Comparison of ENCODE assay signal across 21 cellular contexts in genomic region chr11:14322510-14322909, GRCh38. TPM values are rescaled to one million over a fixed set of nuclear protein-coding genes. Genes with fewer than 3 reads are reported as not detected.
A peak's percentile ranks its signal among the peaks of the same experiment; 100 is the strongest.
DNase-seq lines count a peak whose midpoint lies in the region; ATAC-seq, FAIRE-seq and TF ChIP-seq lines count a peak whose summit lies in the region.
"Had no signal": no experiment of that assay in that cellular context is flagged by ENCODE, and none has a peak within 500 bp of the region (broad histone marks: within the 10 kb centered on the region; RNA-seq: fewer than 3 reads in every experiment).

No MANE protein-coding gene starts in this region.

- H3K36me3 ChIP-seq in endothelial cell of umbilical vein (ENCODE audit: control insufficient read depth in 2 of 2, extremely low read depth in 1 of 2, insufficient read depth in 2 of 2, low read length in 2 of 2) = no peaks in the 10 kb centered on the region
- no peaks in the 10 kb centered on the region for H3K36me3 ChIP-seq in adrenal gland (replicated peaks in 1 of 2)

- BruUV-seq in endothelial cell of umbilical vein (replicated peaks; lab: Mats Ljungman, UMichigan) = no TSS peak

- TF ChIP-seq CTCF in endothelial cell of umbilical vein (IDR thresholded peaks at IDR 0.05; ENCODE audit: extremely low read depth in 1 of 2, insufficient read depth in 1 of 2, low read depth in 1 of 2, low read length in 2 of 2) = no peak
- no peak for TF ChIP-seq CTCF in adrenal gland (IDR thresholded peaks at IDR 0.05)
- TF ChIP-seq CTCF in foreskin fibroblast (IDR thresholded peaks at IDR 0.05; ENCODE audit: low read depth, low read length) = no peak

- H3K4me1 Mint-ChIP-seq in activated CD8-positive, alpha-beta memory T cell treated with anti-CD3 and anti-CD28 coated beads, Interleukin-2, amount 10 ng/mL, durations not matched to agents 7 days and 5 days = peaks cover 71% of the 10 kb centered on the region
- peaks cover 40% of the 10 kb centered on the region for H3K4me1 Mint-ChIP-seq in T-helper 17 cell
- peaks cover 61% of the 10 kb centered on the region for H3K4me1 Mint-ChIP-seq in stimulated activated effector memory CD8-positive, alpha-beta T cell treated with anti-CD3 and anti-CD28 coated beads, Interleukin-12 subunit alpha, Interleukin-12 subunit beta, amount 100 ng/mL, for 72 hours
- H3K4me1 Mint-ChIP-seq: CD14-positive monocyte had no signal

- H3K9me3 Mint-ChIP-seq in activated CD8-positive, alpha-beta memory T cell treated with anti-CD3 and anti-CD28 coated beads, Interleukin-2, amount 10 ng/mL, durations not matched to agents 7 days and 5 days (ENCODE audit: low read depth) = no peaks in the 10 kb centered on the region
- no peaks in the 10 kb centered on the region for H3K9me3 Mint-ChIP-seq in stimulated activated effector memory CD8-positive, alpha-beta T cell treated with anti-CD3 and anti-CD28 coated beads, Interleukin-12 subunit alpha, Interleukin-12 subunit beta, amount 100 ng/mL, for 72 hours
- H3K9me3 Mint-ChIP-seq: CD14-positive monocyte, HFFc6 had no signal

- H3K4me2 ChIP-seq in endothelial cell of umbilical vein (ENCODE audit: insufficient read depth, low read length) = peak overlapping the region; percentile 85

- DNase-seq in activated CD8-positive, alpha-beta memory T cell treated with anti-CD3 and anti-CD28 coated beads, Interleukin-2, amount 10 ng/mL, durations not matched to agents 7 days and 5 days = no peak
- no peak for DNase-seq in activated CD8-positive, alpha-beta memory T cell treated with anti-CD3 and anti-CD28 coated beads, Interleukin-2, amount 50 U/mL, for 48 hours
- DNase-seq in T-helper 17 cell (no peak), endothelial cell of umbilical vein (ENCODE audit: low read depth, low spot score) (peak; percentile 78), adrenal gland (no peak), foreskin fibroblast (no peak)
- no peak for DNase-seq in stimulated activated effector memory CD8-positive, alpha-beta T cell treated with anti-CD3 and anti-CD28 coated beads, Interleukin-12 subunit alpha, Interleukin-12 subunit beta, amount 100 ng/mL, for 72 hours (ENCODE audit: low spot score in 2 of 2)
- DNase-seq: AML-193, COR-L47, DMS153, HFFc6, Kasumi-1, NCI-H1092 treated with DMSO at 0.1 percent for 48 hours, NCI-H146, NCI-H2029 treated with DMSO at 0.1 percent for 48 hours, NCI-H2171, Right ventricle myocardium superior had no signal

- 80 to 88% (median 84%) methylated on average over 2 of the region's 2 CpGs for whole genome bisulfite sequencing in adrenal gland, 4 donors

- dilution Hi-C loops in endothelial cell of umbilical vein (cut with MboI; ENCODE audit: extremely low pct_ligation_motif_present, low sequenced_read_pairs) = no loop called here

- peaks cover 31% of the 10 kb centered on the region for H3K36me3 Mint-ChIP-seq in activated CD8-positive, alpha-beta memory T cell treated with anti-CD3 and anti-CD28 coated beads, Interleukin-2, amount 10 ng/mL, durations not matched to agents 7 days and 5 days
- no peaks in the 10 kb centered on the region for H3K36me3 Mint-ChIP-seq in T-helper 17 cell (ENCODE audit: low read depth)
- H3K36me3 Mint-ChIP-seq in stimulated activated effector memory CD8-positive, alpha-beta T cell treated with anti-CD3 and anti-CD28 coated beads, Interleukin-12 subunit alpha, Interleukin-12 subunit beta, amount 100 ng/mL, for 72 hours = no peaks in the 10 kb centered on the region
- H3K36me3 Mint-ChIP-seq: CD14-positive monocyte had no signal

- peak overlapping the region; percentile 17 for H3K27ac Mint-ChIP-seq in activated CD8-positive, alpha-beta memory T cell treated with anti-CD3 and anti-CD28 coated beads, Interleukin-2, amount 10 ng/mL, durations not matched to agents 7 days and 5 days
- peak overlapping the region; percentile 2 for H3K27ac Mint-ChIP-seq in T-helper 17 cell
- peak overlapping the region; percentile 61 for H3K27ac Mint-ChIP-seq in stimulated activated effector memory CD8-positive, alpha-beta T cell treated with anti-CD3 and anti-CD28 coated beads, Interleukin-12 subunit alpha, Interleukin-12 subunit beta, amount 100 ng/mL, for 72 hours
- H3K27ac Mint-ChIP-seq: CD14-positive monocyte, HFFc6 had no signal

- no peaks in the 10 kb centered on the region for H3K9me1 ChIP-seq in endothelial cell of umbilical vein (replicated peaks; ENCODE audit: control insufficient read depth, extremely low read depth, insufficient read depth, low read length)

- no peak overlapping the region for H2AFZ ChIP-seq in endothelial cell of umbilical vein (ENCODE audit: low read depth, low read length)

- CTCF ChIA-PET in activated CD8-positive, alpha-beta memory T cell treated with anti-CD3 and anti-CD28 coated beads, Interleukin-2, amount 10 ng/mL, durations not matched to agents 7 days and 5 days (lab: Charles Lee) = interaction anchor here (1.6 kb wide), 1 partner anchor 36 kb away, joined by 3 read pairs; no protein-coding TSS in a partner anchor
- CTCF ChIA-PET in endothelial cell of umbilical vein (lab: Charles Lee) = interaction anchor here (0.6 to 6.3 kb wide), 3 partner anchors 14 to 133 kb away, joined by 3 to 44 read pairs (median 8); no protein-coding TSS in a partner anchor

- H4K20me1 ChIP-seq in endothelial cell of umbilical vein (replicated peaks; ENCODE audit: control insufficient read depth, extremely low read depth, insufficient read depth, low read length) = no peaks in the 10 kb centered on the region

- no peaks in the 10 kb centered on the region for H3K27me3 Mint-ChIP-seq in activated CD8-positive, alpha-beta memory T cell treated with anti-CD3 and anti-CD28 coated beads, Interleukin-2, amount 10 ng/mL, durations not matched to agents 7 days and 5 days
- no peaks in the 10 kb centered on the region for H3K27me3 Mint-ChIP-seq in T-helper 17 cell

- H3K27ac ChIP-seq in endothelial cell of umbilical vein (ENCODE audit: insufficient read depth, low read depth, low read length) = peak overlapping the region; percentile 61
- H3K27ac ChIP-seq in adrenal gland = no peak overlapping the region
- H3K27ac ChIP-seq: 22Rv1 had no signal

- H3K9me3 ChIP-seq in T-helper 17 cell (ENCODE audit: control insufficient read depth, low read length, poor library complexity, severe bottlenecking) = no peaks in the 10 kb centered on the region
- H3K9me3 ChIP-seq in endothelial cell of umbilical vein (replicated peaks; ENCODE audit: control insufficient read depth, insufficient read depth, low read length) = no peaks in the 10 kb centered on the region
- no peaks in the 10 kb centered on the region for H3K9me3 ChIP-seq in adrenal gland (replicated peaks in 1 of 3)

- intact Hi-C loops in endothelial cell of umbilical vein (cut with micrococcal nuclease) (loop anchor here (1.0 kb wide), 1 partner anchor 100 kb away; no protein-coding TSS in a partner anchor), adrenal gland (cut with DNase I) (no loop called here)

- FAIRE-seq in endothelial cell of umbilical vein (lab: Jason Lieb, UNC) = no peak
- FAIRE-seq: GM12891 had no signal

- H3K27me3 ChIP-seq in endothelial cell of umbilical vein (ENCODE audit: control insufficient read depth in 2 of 2, insufficient read depth in 2 of 2, low read length in 2 of 2) (no peaks in the 10 kb centered on the region), adrenal gland (no peaks in the 10 kb centered on the region)

- peaks cover 82% of the 10 kb centered on the region for H3K79me2 ChIP-seq in endothelial cell of umbilical vein (ENCODE audit: control insufficient read depth, insufficient read depth, low read length)

- TF ChIP-seq POLR2A in endothelial cell of umbilical vein (IDR thresholded peaks at IDR 0.05; ENCODE audit: low read depth, low read length) = no peak
- TF ChIP-seq POLR2A in adrenal gland (IDR thresholded peaks at IDR 0.05) = no peak

- ATAC-seq in activated CD8-positive, alpha-beta memory T cell treated with anti-CD3 and anti-CD28 coated beads, Interleukin-2, amount 10 ng/mL, durations not matched to agents 7 days and 5 days = no peak
- ATAC-seq in T-helper 17 cell = no peak
- ATAC-seq in stimulated activated effector memory CD8-positive, alpha-beta T cell treated with anti-CD3 and anti-CD28 coated beads, Interleukin-12 subunit alpha, Interleukin-12 subunit beta, amount 100 ng/mL, for 72 hours = no peak
- no peak for ATAC-seq in HG02970 (IDR thresholded peaks at IDR 0.05; ENCODE audit: low FRiP score, unreplicated experiment)

- H3K4me1 ChIP-seq in endothelial cell of umbilical vein (ENCODE audit: control insufficient read depth, extremely low read depth, insufficient read depth, low read length) = peaks cover 85% of the 10 kb centered on the region
- no peaks in the 10 kb centered on the region for H3K4me1 ChIP-seq in adrenal gland (replicated peaks in 1 of 2)

- H3K9ac ChIP-seq in endothelial cell of umbilical vein (replicated peaks; ENCODE audit: extremely low read depth, insufficient read depth, low read length) = peak overlapping the region; percentile 29

- POLR2A ChIA-PET in endothelial cell of umbilical vein (lab: Charles Lee) = interaction anchor here (0.7 kb wide), 1 partner anchor 13 kb away, joined by 3 read pairs; no protein-coding TSS in a partner anchor

- peak overlapping the region in 1 of 3 experiments; percentile 42 for H3K4me3 ChIP-seq in endothelial cell of umbilical vein (replicated peaks in 1 of 3; ENCODE audit: insufficient read depth in 1 of 3, low read depth in 1 of 3, low read length in 3 of 3)
- H3K4me3 ChIP-seq in adrenal gland = no peak overlapping the region
- no peak overlapping the region for H3K4me3 ChIP-seq in foreskin fibroblast (ENCODE audit: low read depth in 1 of 2, low read length in 2 of 2)

- no peak overlapping the region for H3K4me3 Mint-ChIP-seq in activated CD8-positive, alpha-beta memory T cell treated with anti-CD3 and anti-CD28 coated beads, Interleukin-2, amount 10 ng/mL, durations not matched to agents 7 days and 5 days
- no peak overlapping the region for H3K4me3 Mint-ChIP-seq in T-helper 17 cell
- peak overlapping the region; percentile 50 for H3K4me3 Mint-ChIP-seq in stimulated activated effector memory CD8-positive, alpha-beta T cell treated with anti-CD3 and anti-CD28 coated beads, Interleukin-12 subunit alpha, Interleukin-12 subunit beta, amount 100 ng/mL, for 72 hours
- H3K4me3 Mint-ChIP-seq: CD14-positive monocyte, HFFc6 had no signal

RNA-seq across cellular contexts. Expression of gene RRAS2, which starts 36.5 kb away (rescaled TPM):
- total RNA-seq in activated CD8-positive, alpha-beta memory T cell treated with anti-CD3 and anti-CD28 coated beads, Interleukin-2, amount 10 ng/mL, durations not matched to agents 7 days and 5 days = 10 to 100 TPM; 74.8 to 76.1 TPM
- total RNA-seq in T-helper 17 cell (10 to 100 TPM; 19.1 to 26.2 TPM), endothelial cell of umbilical vein (80.5 and 84.4 TPM in 2 replicates), adrenal gland (10 to 100 TPM; 19.8 to 59.3 (median 28.6) TPM)
- polyA plus RNA-seq in endothelial cell of umbilical vein (26.6 and 30.1 TPM in 2 replicates), adrenal gland (10 to 100 TPM in 2 of 3 donors, 1 to 10 TPM in 1; 9.2 to 28.3 (median 10.7) TPM)
- 36.3 and 39.5 TPM in 2 replicates for polyA plus RNA-seq in endothelial cell of umbilical vein (2011; cell fraction: cytosol; rRNA removed)
- 17.3 and 23.7 TPM in 2 replicates for polyA plus RNA-seq in endothelial cell of umbilical vein (2011; cell fraction: nucleus; rRNA removed)
- 83.6 and 104 TPM in 2 replicates for polyA plus RNA-seq in endothelial cell of umbilical vein (2012)
- polyA minus RNA-seq in endothelial cell of umbilical vein = 20.3 and 22.2 TPM in 2 replicates
- 23.4 TPM for polyA minus RNA-seq in endothelial cell of umbilical vein (2011; cell fraction: cytosol; rRNA and poly(A)+ RNA removed)
- polyA minus RNA-seq in endothelial cell of umbilical vein (2011; cell fraction: nucleus; rRNA and poly(A)+ RNA removed) = 25.1 and 26.7 TPM in 2 replicates

Comparison
In these comparisons a context has a peak if more than half of its experiments do, and no peak if none do; other contexts are left out.
1. H3K27ac Mint-ChIP-seq: peak in every context shown above with its lines; median percentile 61 in stimulated activated effector memory CD8-positive, alpha-beta T cell treated with anti-CD3 and anti-CD28 coated beads, Interleukin-12 subunit alpha, Interleukin-12 subunit beta, amount 100 ng/mL, for 72 hours; 17 in activated CD8-positive, alpha-beta memory T cell treated with anti-CD3 and anti-CD28 coated beads, Interleukin-2, amount 10 ng/mL, durations not matched to agents 7 days and 5 days; 2 in T-helper 17 cell.